Comparison of ENCODE assay signal across 22 cellular contexts in the genomic region with DNA sequence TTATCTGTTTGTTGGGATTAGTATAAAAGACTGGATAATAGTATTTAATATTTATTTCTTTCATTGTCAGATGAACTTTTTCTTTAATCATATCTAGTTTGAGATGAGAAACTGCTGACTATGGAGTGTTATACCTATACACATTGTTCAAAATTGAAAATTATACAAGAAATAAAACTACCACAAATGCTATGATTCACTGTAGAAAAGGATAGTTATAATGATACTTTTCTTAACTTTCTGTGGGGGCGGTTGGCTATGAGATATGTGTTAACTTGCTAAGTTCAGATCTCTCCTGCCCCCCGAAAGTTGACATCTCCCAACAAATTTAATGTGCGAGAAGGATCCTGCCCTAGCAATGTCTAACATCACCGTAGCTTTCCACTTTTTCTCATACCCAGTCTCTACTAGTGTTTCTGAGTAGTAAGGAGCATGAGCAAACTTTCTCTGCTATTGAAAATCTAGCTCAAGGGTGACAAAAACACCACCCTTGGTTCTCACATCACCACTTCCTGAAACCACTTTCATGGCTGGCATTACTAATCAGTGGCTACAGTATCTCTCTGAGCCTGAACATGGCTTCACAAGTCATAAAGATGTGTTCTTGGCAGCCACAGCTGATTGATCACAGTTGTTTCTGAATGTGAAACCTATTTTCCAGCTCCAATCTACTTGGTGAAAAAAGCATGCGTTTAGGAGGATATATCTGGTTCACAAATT. TPM values are rescaled to one million over a fixed set of nuclear protein-coding genes. Genes with fewer than 3 reads are reported as not detected.
DNase-seq lines count a peak whose midpoint lies in the region; ATAC-seq and TF ChIP-seq lines count a peak whose summit lies in the region.
"Had no signal": no experiment of that assay in that cellular context is flagged by ENCODE, and none has a peak within 500 bp of the region (broad histone marks: within the 10 kb centered on the region; RNA-seq: fewer than 3 reads in every experiment).

No MANE protein-coding gene starts in this region.

- H3K36me3 Mint-ChIP-seq in activated CD4-positive, alpha-beta T cell treated with anti-CD3 and anti-CD28 coated beads, Interleukin-2, amount 10 ng/mL, durations not matched to agents 24 days and 14 days (ENCODE audit: low read depth), result no peaks in the 10 kb centered on the region
- H3K36me3 Mint-ChIP-seq: activated naive CD4-positive, alpha-beta T cell treated with anti-CD3 and anti-CD28 coated beads, Interleukin-2, amount 50 U/mL, for 24 hours; mesothelial cell of epicardium had no signal

- H3K4me3 Mint-ChIP-seq in activated CD4-positive, alpha-beta T cell treated with anti-CD3 and anti-CD28 coated beads, Interleukin-2, amount 10 ng/mL, durations not matched to agents 24 days and 14 days, result no peak overlapping the region
- H3K4me3 Mint-ChIP-seq: activated naive CD4-positive, alpha-beta T cell treated with anti-CD3 and anti-CD28 coated beads, Interleukin-2, amount 50 U/mL, for 24 hours; mesothelial cell of epicardium; neural crest cell; WTC11 had no signal

- H3K27ac ChIP-seq in caudate nucleus (ENCODE audit: low read depth, low read length), result no peak overlapping the region
- no peak overlapping the region for H3K27ac ChIP-seq in esophagus squamous epithelium
- H3K27ac ChIP-seq: C4-2B, KMS-11, upper lobe of left lung had no signal

- intact Hi-C loops in activated CD4-positive, alpha-beta T cell treated with anti-CD3 and anti-CD28 coated beads, Interleukin-2, amount 10 ng/mL, durations not matched to agents 24 days and 14 days (cut with micrococcal nuclease), result no loop called here
- intact Hi-C loops in esophagus squamous epithelium (cut with DNase I), result no loop called here

- peak; percentile 70 for ATAC-seq in HG03565 (IDR thresholded peaks at IDR 0.05; ENCODE audit: unreplicated experiment)
- no peak for ATAC-seq in GM19463 (IDR thresholded peaks at IDR 0.05; ENCODE audit: unreplicated experiment)
- ATAC-seq: WTC11 had no signal

- peaks cover 0 to 6% (median under 1%) of the 10 kb centered on the region in 3 donors for H3K9me3 ChIP-seq in esophagus squamous epithelium

- H3K4me3 ChIP-seq in GM12865 (ENCODE audit: low read depth, low read length), result no peak overlapping the region
- no peak overlapping the region for H3K4me3 ChIP-seq in epithelial cell of proximal tubule (ENCODE audit: low read depth, low read length)
- no peak overlapping the region for H3K4me3 ChIP-seq in esophagus squamous epithelium
- H3K4me3 ChIP-seq: upper lobe of left lung had no signal

- peaks cover 13% of the 10 kb centered on the region for H3K9me3 Mint-ChIP-seq in activated CD4-positive, alpha-beta T cell treated with anti-CD3 and anti-CD28 coated beads, Interleukin-2, amount 10 ng/mL, durations not matched to agents 24 days and 14 days
- H3K9me3 Mint-ChIP-seq: activated naive CD4-positive, alpha-beta T cell treated with anti-CD3 and anti-CD28 coated beads, Interleukin-2, amount 50 U/mL, for 24 hours had no signal

- DNase-seq in activated CD4-positive, alpha-beta T cell treated with anti-CD3 and anti-CD28 coated beads, Interleukin-2, amount 10 ng/mL, durations not matched to agents 24 days and 14 days, result no peak
- DNase-seq in activated CD4-positive, alpha-beta T cell treated with anti-CD3 and anti-CD28 coated beads for 1 hour, result no peak
- DNase-seq in GM12865 (ENCODE audit: low read depth) (peak; percentile 14), epithelial cell of proximal tubule (ENCODE audit: low read depth) (peak; percentile 18), caudate nucleus (lab: John Stamatoyannopoulos, UW) (no peak), esophagus squamous epithelium (lab: John Stamatoyannopoulos, UW) (no peak)
- DNase-seq: DMS153; kidney; NCI-H526; stimulated activated naive CD4-positive, alpha-beta T cell treated with Interleukin-2 at 50 U/mL for 16 hours had no signal

- no peaks in the 10 kb centered on the region for H3K36me3 ChIP-seq in esophagus squamous epithelium
- H3K36me3 ChIP-seq: upper lobe of left lung had no signal

- no peaks in the 10 kb centered on the region for H3K4me1 Mint-ChIP-seq in activated CD4-positive, alpha-beta T cell treated with anti-CD3 and anti-CD28 coated beads, Interleukin-2, amount 10 ng/mL, durations not matched to agents 24 days and 14 days
- H3K4me1 Mint-ChIP-seq: activated naive CD4-positive, alpha-beta T cell treated with anti-CD3 and anti-CD28 coated beads, Interleukin-2, amount 50 U/mL, for 24 hours; mesothelial cell of epicardium had no signal

- peak overlapping the region; percentile 40 for H3K27ac Mint-ChIP-seq in activated CD4-positive, alpha-beta T cell treated with anti-CD3 and anti-CD28 coated beads, Interleukin-2, amount 10 ng/mL, durations not matched to agents 24 days and 14 days
- H3K27ac Mint-ChIP-seq: activated naive CD4-positive, alpha-beta T cell treated with anti-CD3 and anti-CD28 coated beads, Interleukin-2, amount 50 U/mL, for 24 hours; mesothelial cell of epicardium; WTC11 had no signal

- no peak for TF ChIP-seq POLR2A in esophagus squamous epithelium (IDR thresholded peaks at IDR 0.05)

- 73 to 75% methylated on average over 5 of the region's 5 CpGs for WGBS in esophagus squamous epithelium, 2 donors

- no peaks in the 10 kb centered on the region for H3K27me3 ChIP-seq in esophagus squamous epithelium
- H3K27me3 ChIP-seq: upper lobe of left lung had no signal

- peaks cover 0 to 17% (median 0%) of the 10 kb centered on the region in 3 donors for H3K4me1 ChIP-seq in esophagus squamous epithelium
- H3K4me1 ChIP-seq: upper lobe of left lung had no signal

- TF ChIP-seq CTCF in GM12865 (IDR thresholded peaks at IDR 0.05; ENCODE audit: insufficient read depth, low read depth, low read length, missing control alignments), result no peak
- no peak for TF ChIP-seq CTCF in epithelial cell of proximal tubule (conservative IDR thresholded peaks at IDR 0.05; ENCODE audit: low read depth, low read length)
- TF ChIP-seq CTCF in esophagus squamous epithelium (IDR thresholded peaks at IDR 0.05), result no peak

- no peaks in the 10 kb centered on the region for H3K27me3 Mint-ChIP-seq in activated CD4-positive, alpha-beta T cell treated with anti-CD3 and anti-CD28 coated beads, Interleukin-2, amount 10 ng/mL, durations not matched to agents 24 days and 14 days
- H3K27me3 Mint-ChIP-seq: activated naive CD4-positive, alpha-beta T cell treated with anti-CD3 and anti-CD28 coated beads, Interleukin-2, amount 50 U/mL, for 24 hours had no signal

RNA-seq across cellular contexts. Expression of a gene that starts 15.8 kb away (rescaled TPM):
- total RNA-seq in activated CD4-positive, alpha-beta T cell treated with anti-CD3 and anti-CD28 coated beads, Interleukin-2, amount 10 ng/mL, durations not matched to agents 24 days and 14 days, result not detected in 2 replicates
- not detected in 2 replicates for total RNA-seq in epithelial cell of proximal tubule
- total RNA-seq in esophagus squamous epithelium, result 1 to 10 TPM in 1 of 4 donors, under 1 TPM in 1, not detected in 2; 0.94 to 6.1 TPM
- total RNA-seq: A673; mesothelial cell of epicardium; neural crest cell; pulmonary artery endothelial cell; T-helper 1 cell treated with Interleukin-12 subunit alpha and Interleukin-12 subunit beta and Interleukin-4 antibody, amounts not matched to agents 30 ng/mL and 1 ng/mL, for 36 hours had no signal

Comparison
In these comparisons a context has a peak if more than half of its experiments do, and no peak if none do; other contexts are left out.
1. DNase-seq: peak in GM12865 (single experiment) and epithelial cell of proximal tubule (single experiment); none in activated CD4-positive, alpha-beta T cell treated with anti-CD3 and anti-CD28 coated beads, Interleukin-2, amount 10 ng/mL, durations not matched to agents 24 days and 14 days (single experiment), activated CD4-positive, alpha-beta T cell treated with anti-CD3 and anti-CD28 coated beads for 1 hour (single experiment), caudate nucleus (0 of 61) and esophagus squamous epithelium (single experiment).